ENCODE assay signal across 20 cellular contexts in genomic region chr13:26998265-26998664, GRCh38.
A peak's percentile ranks its signal among the peaks of the same experiment; 100 is the strongest.
DNase-seq lines count a peak whose midpoint lies in the region; ATAC-seq, FAIRE-seq and TF ChIP-seq lines count a peak whose summit lies in the region.
"Had no signal": no experiment of that assay in that cellular context is flagged by ENCODE, and none has a peak within 500 bp of the region (broad histone marks: within the 10 kb centered on the region; RNA-seq: fewer than 3 reads in every experiment).

No MANE protein-coding gene starts in this region.

- peaks cover 19 to 86% (median 78%) of the 10 kb centered on the region in 11 experiments for H3K27me3 ChIP-seq in BLaER1 treated with 17β-estradiol and CSF1 and Interleukin-3, amounts not matched to agents 10 nM and 100 nM
- no peaks in the 10 kb centered on the region for H3K27me3 ChIP-seq in Peyer's patch
- peaks cover 20 to 25% of the 10 kb centered on the region in 2 experiments for H3K27me3 ChIP-seq in mesenchymal stem cell (ENCODE audit: control insufficient read depth in 1 of 2, insufficient read depth in 1 of 2, low read length in 2 of 2)
- no peaks in the 10 kb centered on the region for H3K27me3 ChIP-seq in colonic mucosa
- peaks cover 41% of the 10 kb centered on the region for H3K27me3 ChIP-seq in foreskin keratinocyte

- H2AFZ ChIP-seq in mesenchymal stem cell (ENCODE audit: low read depth, low read length): no peak overlapping the region

- H3K23ac ChIP-seq in mesenchymal stem cell (ENCODE audit: low read length in 2 of 2): no peak overlapping the region

- WGBS in mesenchymal stem cell: 89% methylated on average over 9 of the region's 9 CpGs

- peak; percentile 58 for FAIRE-seq in GM19239 (lab: Jason Lieb, UNC)

- H2BK12ac ChIP-seq in mesenchymal stem cell (ENCODE audit: low read length in 2 of 2): no peak overlapping the region

- no peak overlapping the region for H3K4me3 ChIP-seq in BLaER1 treated with 17β-estradiol and CSF1 and Interleukin-3, amounts not matched to agents 10 nM and 100 nM
- no peak overlapping the region for H3K4me3 ChIP-seq in Peyer's patch
- H3K4me3 ChIP-seq in mesenchymal stem cell (ENCODE audit: insufficient read depth in 1 of 2, low read depth in 1 of 2, low read length in 2 of 2): no peak overlapping the region
- no peak overlapping the region for H3K4me3 ChIP-seq in colonic mucosa

- no peak for ATAC-seq in GM21360 (IDR thresholded peaks at IDR 0.05; ENCODE audit: unreplicated experiment)
- no peak for ATAC-seq in foreskin keratinocyte
- ATAC-seq: SK-N-SH treated with all-trans-retinoic acid at 6 μM for 48 hours had no signal

- TF ChIP-seq POLR2A in Peyer's patch (IDR thresholded peaks at IDR 0.05): no peak

- H3K36me3 ChIP-seq in BLaER1 treated with 17β-estradiol and CSF1 and Interleukin-3, amounts not matched to agents 10 nM and 100 nM: no peaks in the 10 kb centered on the region
- H3K36me3 ChIP-seq in Peyer's patch: no peaks in the 10 kb centered on the region
- H3K36me3 ChIP-seq in mesenchymal stem cell (ENCODE audit: control insufficient read depth in 1 of 2, insufficient read depth in 2 of 2, low read depth in 1 of 2, low read length in 2 of 2): no peaks in the 10 kb centered on the region
- H3K36me3 ChIP-seq in colonic mucosa: no peaks in the 10 kb centered on the region

- no peaks in the 10 kb centered on the region for H3K79me1 ChIP-seq in mesenchymal stem cell (replicated peaks; ENCODE audit: low read length, poor library complexity, severe bottlenecking)

- no peak overlapping the region for H3K18ac ChIP-seq in mesenchymal stem cell (ENCODE audit: low read depth in 1 of 2, low read length in 2 of 2)

- no peak overlapping the region for H3K27ac ChIP-seq in BLaER1 treated with 17β-estradiol and CSF1 and Interleukin-3, amounts not matched to agents 10 nM and 100 nM
- peak overlapping the region in 1 of 4 donors; percentile 61 for H3K27ac ChIP-seq in Peyer's patch
- H3K27ac ChIP-seq in mesenchymal stem cell (ENCODE audit: low read length, poor library complexity, severe bottlenecking): no peak overlapping the region
- H3K27ac ChIP-seq in colonic mucosa: no peak overlapping the region
- H3K27ac ChIP-seq in foreskin keratinocyte: no peak overlapping the region

- H2BK5ac ChIP-seq in mesenchymal stem cell (ENCODE audit: low read depth, low read length, poor library complexity, severe bottlenecking): no peak overlapping the region

- no peak overlapping the region for H3K9ac ChIP-seq in BLaER1 treated with 17β-estradiol and CSF1 and Interleukin-3, amounts not matched to agents 10 nM and 100 nM
- H3K9ac ChIP-seq in mesenchymal stem cell (ENCODE audit: low read length): no peak overlapping the region
- H3K9ac ChIP-seq in colonic mucosa (ENCODE audit: low read depth in 2 of 2, low read length in 2 of 2): no peak overlapping the region

- no peak overlapping the region for H2BK120ac ChIP-seq in mesenchymal stem cell (ENCODE audit: low read depth, low read length)

- peaks cover 17 to 28% (median 23%) of the 10 kb centered on the region in 10 experiments for H3K4me1 ChIP-seq in BLaER1 treated with 17β-estradiol and CSF1 and Interleukin-3, amounts not matched to agents 10 nM and 100 nM
- H3K4me1 ChIP-seq in Peyer's patch (peaks cover 0 to 5% (median 1%) of the 10 kb centered on the region in 4 donors), mesenchymal stem cell (ENCODE audit: control insufficient read depth, insufficient read depth, low read depth, low read length) (no peaks in the 10 kb centered on the region), colonic mucosa (no peaks in the 10 kb centered on the region), foreskin keratinocyte (no peaks in the 10 kb centered on the region)

- no peak overlapping the region for H2AK5ac ChIP-seq in mesenchymal stem cell (ENCODE audit: low read length, severe bottlenecking)

- DNase-seq in GM19239 (ENCODE audit: insufficient read length, low spot score) (no peak), Peyer's patch (peak in 2 of 3 donors; percentile 25 to 35), mesenchymal stem cell (no peak), colonic mucosa (no peak), foreskin keratinocyte (no peak), medulla oblongata (ENCODE audit: extremely low spot score) (no peak)
- DNase-seq: ACHN; Calu3; CD4-positive, alpha-beta memory T cell; DMS53; GOT3; HFFc6; Karpas-422; NCI-H146; NCI-H2081; SHP77 treated with DMSO at 0.1 percent for 48 hours; T-helper 1 cell had no signal

- H4K8ac ChIP-seq in mesenchymal stem cell (ENCODE audit: low read length): no peak overlapping the region

- H2BK15ac ChIP-seq in mesenchymal stem cell (ENCODE audit: low read depth, poor library complexity, severe bottlenecking): no peak overlapping the region

- H3K4me2 ChIP-seq in BLaER1 treated with 17β-estradiol and CSF1 and Interleukin-3, amounts not matched to agents 10 nM and 100 nM: peak overlapping the region; percentile 66 to 92 (median 80); a peak in 21 of 22 replicates
- H3K4me2 ChIP-seq in mesenchymal stem cell (ENCODE audit: low read length, poor library complexity, severe bottlenecking): no peak overlapping the region

- no peak overlapping the region for H3K14ac ChIP-seq in mesenchymal stem cell (ENCODE audit: low read length in 2 of 2)

- H4K91ac ChIP-seq in mesenchymal stem cell (ENCODE audit: low read length): peak overlapping the region; percentile 3

- intact Hi-C loops in colonic mucosa (cut with DNase I): loop anchor here (10.0 kb wide), 1 partner anchor 277 kb away; the partner anchor contains the start of gene RASL11A

- peaks cover 0 to 11% (median 4%) of the 10 kb centered on the region in 11 experiments; a peak in 14 of 22 replicates for H3K9me3 ChIP-seq in BLaER1 treated with 17β-estradiol and CSF1 and Interleukin-3, amounts not matched to agents 10 nM and 100 nM (replicated peaks in 1 of 11)
- H3K9me3 ChIP-seq in Peyer's patch: no peaks in the 10 kb centered on the region
- H3K9me3 ChIP-seq in mesenchymal stem cell (ENCODE audit: control insufficient read depth, low read length): peaks cover 13% of the 10 kb centered on the region
- no peaks in the 10 kb centered on the region for H3K9me3 ChIP-seq in colonic mucosa

- H3K4ac ChIP-seq in mesenchymal stem cell (ENCODE audit: low read depth in 1 of 2, low read length in 2 of 2): no peak overlapping the region

- H4K20me1 ChIP-seq in BLaER1 treated with 17β-estradiol and CSF1 and Interleukin-3, amounts not matched to agents 10 nM and 100 nM: peaks cover 0 to 22% (median 0%) of the 10 kb centered on the region in 11 experiments; a peak in 6 of 22 replicates

- no peak for TF ChIP-seq CTCF in Peyer's patch (IDR thresholded peaks at IDR 0.05)
- TF ChIP-seq CTCF in colonic mucosa (IDR thresholded peaks at IDR 0.05): no peak
- TF ChIP-seq CTCF in foreskin keratinocyte (conservative IDR thresholded peaks at IDR 0.05): no peak

Comparison
In these comparisons a context has a peak if more than half of its experiments do, and no peak if none do; other contexts are left out.
1. DNase-seq: peak in Peyer's patch (2 of 3); none in GM19239 (single experiment), mesenchymal stem cell (single experiment), colonic mucosa (single experiment), foreskin keratinocyte (0 of 2) and medulla oblongata (single experiment).